In the genomic region with DNA sequence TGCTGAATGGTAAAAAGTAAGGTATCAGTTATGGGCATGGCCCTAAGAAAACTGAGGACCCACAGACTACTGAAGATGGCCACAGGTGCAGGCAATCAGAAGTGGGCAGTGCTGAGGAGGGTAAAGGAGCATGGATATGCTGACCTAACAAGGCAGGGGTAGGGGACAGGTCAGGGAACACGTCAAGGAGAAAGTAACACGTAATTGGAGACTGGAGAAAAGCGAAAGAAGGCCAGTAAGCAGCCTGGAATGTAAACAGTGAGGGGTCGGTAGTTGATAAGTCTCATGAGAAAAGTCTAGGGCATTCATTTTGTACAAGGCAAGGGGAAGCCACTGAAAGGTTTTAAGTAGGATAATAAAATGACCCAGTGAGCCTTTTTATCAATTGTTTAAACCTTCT, we compare ENCODE assay signal across 16 cellular contexts.
DNase-seq lines count a peak whose midpoint lies in the region; ATAC-seq and TF ChIP-seq lines count a peak whose summit lies in the region.
"Had no signal": no experiment of that assay in that cellular context is flagged by ENCODE, and none has a peak within 500 bp of the region (broad histone marks: within the 10 kb centered on the region; RNA-seq: fewer than 3 reads in every experiment).

No MANE protein-coding gene starts in this region.

- no peaks in the 10 kb centered on the region for H3K36me3 Mint-ChIP-seq in MCF 10A (ENCODE audit: insufficient read depth, unreplicated experiment)

- intact Hi-C loops in MCF 10A (cut with micrococcal nuclease), result no loop called here
- intact Hi-C loops in breast epithelium (cut with DNase I; ENCODE audit: low total_unique reads), result no loop called here
- intact Hi-C loops in stomach (cut with DNase I; ENCODE audit: low total_unique reads), result no loop called here

- no peaks in the 10 kb centered on the region for H3K9me3 Mint-ChIP-seq in MCF 10A (ENCODE audit: unreplicated experiment)

- in situ Hi-C loops in astrocyte of the cerebellum (cut with HindIII; ENCODE audit: low sequenced_read_pairs), result no loop called here

- H3K27me3 Mint-ChIP-seq in MCF 10A (ENCODE audit: insufficient read depth, unreplicated experiment), result no peaks in the 10 kb centered on the region
- H3K27me3 Mint-ChIP-seq: activated B cell treated with CpG ODN at 0.5 μM for 24 hours had no signal

- TF ChIP-seq CTCF in MCF 10A (IDR thresholded peaks at IDR 0.05; ENCODE audit: unreplicated experiment), result no peak
- TF ChIP-seq CTCF in breast epithelium (IDR thresholded peaks at IDR 0.05), result no peak
- no peak for TF ChIP-seq CTCF in astrocyte of the cerebellum (IDR thresholded peaks at IDR 0.05; ENCODE audit: low read depth, low read length, missing control alignments)
- no peak for TF ChIP-seq CTCF in stomach (IDR thresholded peaks at IDR 0.05)
- TF ChIP-seq CTCF in suprapubic skin (IDR thresholded peaks at IDR 0.05), result no peak

- H3K9me3 ChIP-seq in breast epithelium (peaks cover 0 to 6% of the 10 kb centered on the region in 2 donors), stomach (no peaks in the 10 kb centered on the region), suprapubic skin (no peaks in the 10 kb centered on the region)
- H3K9me3 ChIP-seq: gastrocnemius medialis had no signal

- no peak overlapping the region for H3K4me3 Mint-ChIP-seq in MCF 10A (ENCODE audit: unreplicated experiment)
- H3K4me3 Mint-ChIP-seq: activated B cell treated with CpG ODN at 0.5 μM for 24 hours had no signal

- H3K4me3 ChIP-seq in breast epithelium, result no peak overlapping the region
- no peak overlapping the region for H3K4me3 ChIP-seq in astrocyte of the cerebellum (ENCODE audit: low read depth, low read length)
- no peak overlapping the region for H3K4me3 ChIP-seq in stomach
- no peak overlapping the region for H3K4me3 ChIP-seq in suprapubic skin
- H3K4me3 ChIP-seq: gastrocnemius medialis had no signal

- H3K4me1 ChIP-seq in breast epithelium (no peaks in the 10 kb centered on the region), stomach (peaks cover 0 to 9% (median 0%) of the 10 kb centered on the region in 4 donors), suprapubic skin (no peaks in the 10 kb centered on the region)

- H3K36me3 ChIP-seq in breast epithelium (no peaks in the 10 kb centered on the region), stomach (no peaks in the 10 kb centered on the region), suprapubic skin (no peaks in the 10 kb centered on the region)
- H3K36me3 ChIP-seq: gastrocnemius medialis had no signal

- peaks cover 6% of the 10 kb centered on the region for H3K4me1 Mint-ChIP-seq in MCF 10A (ENCODE audit: insufficient read depth, unreplicated experiment)

- WGBS in stomach, 5 donors, result 11 to 37% (median 17%) methylated on average over 4 of the region's 4 CpGs
- WGBS in suprapubic skin, result 38% methylated on average over 4 of the region's 4 CpGs

- TF ChIP-seq EP300 in stomach (IDR thresholded peaks at IDR 0.05) (no peak), suprapubic skin (IDR thresholded peaks at IDR 0.05) (no peak)

- peak; percentile 52 for DNase-seq in MCF 10A (ENCODE audit: unreplicated experiment)
- DNase-seq in breast epithelium (ENCODE audit: low spot score in 2 of 2), result no peak
- DNase-seq in astrocyte of the cerebellum (ENCODE audit: low read depth), result peak; percentile 42
- DNase-seq in iris pigment epithelial cell (ENCODE audit: low read depth), result peak; percentile 96
- DNase-seq in stomach, result no peak
- DNase-seq in suprapubic skin (ENCODE audit: low spot score in 2 of 2), result no peak
- DNase-seq: 8988T; activated B cell treated with CpG ODN at 0.5 μM for 24 hours; DMS79; gastrocnemius medialis; MV-4-11; NCI-H446 treated with DMSO at 0.1 percent for 48 hours; SIG-M5; stimulated activated CD4-positive, alpha-beta T cell treated with anti-CD3 and anti-CD28 coated beads, Interleukin-4, amount 100 ng/mL, for 4 hours had no signal

- H3K27ac Mint-ChIP-seq in MCF 10A (ENCODE audit: low read depth, unreplicated experiment), result no peak overlapping the region
- H3K27ac Mint-ChIP-seq: activated B cell treated with CpG ODN at 0.5 μM for 24 hours had no signal

- BruUV-seq in MCF 10A (replicated peaks; lab: Mats Ljungman, UMichigan), result no TSS peak

- POLR2A ChIA-PET in MCF 10A (lab: Yijun Ruan, JAX), result no interaction called here

- ATAC-seq in GM19455 (IDR thresholded peaks at IDR 0.05; ENCODE audit: unreplicated experiment) (no peak), HG03520 (IDR thresholded peaks at IDR 0.05; ENCODE audit: unreplicated experiment) (no peak)
- ATAC-seq: gastrocnemius medialis had no signal

- H3K27me3 ChIP-seq in breast epithelium, result no peaks in the 10 kb centered on the region
- no peaks in the 10 kb centered on the region for H3K27me3 ChIP-seq in stomach
- H3K27me3 ChIP-seq in suprapubic skin, result no peaks in the 10 kb centered on the region
- H3K27me3 ChIP-seq: gastrocnemius medialis had no signal

- CTCF ChIA-PET in MCF 10A (lab: Yijun Ruan, JAX), result no interaction called here

- H3K27ac ChIP-seq in breast epithelium (no peak overlapping the region), stomach (no peak overlapping the region), suprapubic skin (no peak overlapping the region)
- H3K27ac ChIP-seq: gastrocnemius medialis had no signal

- TF ChIP-seq POLR2A in breast epithelium (IDR thresholded peaks at IDR 0.05) (no peak), stomach (IDR thresholded peaks at IDR 0.05) (no peak), suprapubic skin (IDR thresholded peaks at IDR 0.05) (no peak)

Comparison
In these comparisons a context has a peak if more than half of its experiments do, and no peak if none do; other contexts are left out.
1. DNase-seq: peak in MCF 10A (single experiment), astrocyte of the cerebellum (single experiment) and iris pigment epithelial cell (single experiment); none in breast epithelium (0 of 2), stomach (single experiment) and suprapubic skin (0 of 2).